ENCODE assay signal across 9 cellular contexts in the genomic region with DNA sequence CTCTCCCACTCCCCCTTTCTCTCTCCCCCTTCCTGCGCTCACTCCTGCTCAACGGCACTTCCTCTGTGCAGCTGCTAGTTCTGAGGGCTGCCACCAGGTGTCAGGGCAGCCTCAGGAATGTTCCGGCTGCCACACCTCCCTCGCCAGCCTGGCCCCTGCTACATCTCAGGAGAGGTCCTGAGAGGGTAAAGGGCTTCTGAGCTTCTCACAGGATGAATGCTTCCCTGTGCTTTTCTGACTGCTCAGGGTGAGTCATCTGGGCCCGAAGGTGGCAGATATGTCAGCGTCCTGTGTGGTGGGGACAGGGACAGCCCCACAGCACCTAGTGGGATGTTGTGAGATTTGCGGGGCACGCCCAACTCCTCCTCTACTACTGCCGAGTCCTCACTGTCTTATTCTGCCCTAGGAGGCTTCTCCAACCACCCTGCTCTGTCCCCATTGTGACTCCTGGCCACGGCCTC. TPM values are rescaled to one million over a fixed set of nuclear protein-coding genes. Genes with fewer than 3 reads are reported as not detected.
DNase-seq lines count a peak whose midpoint lies in the region; ATAC-seq and TF ChIP-seq lines count a peak whose summit lies in the region.
"Had no signal": no experiment of that assay in that cellular context is flagged by ENCODE, and none has a peak within 500 bp of the region (broad histone marks: within the 10 kb centered on the region; RNA-seq: fewer than 3 reads in every experiment).

No MANE protein-coding gene starts in this region.

- H3K9me3 ChIP-seq in HEK293 (ENCODE audit: control insufficient read depth, insufficient read depth, low read depth, low read length) (no peaks in the 10 kb centered on the region), MG63 (no peaks in the 10 kb centered on the region), SK-N-SH (no peaks in the 10 kb centered on the region)

- H3K4me1 ChIP-seq in HEK293 (ENCODE audit: control insufficient read depth, insufficient read depth, low read length) (no peaks in the 10 kb centered on the region), SK-N-SH (ENCODE audit: control insufficient read depth in 1 of 2, insufficient read depth in 2 of 2, low read depth in 1 of 2, low read length in 1 of 2) (no peaks in the 10 kb centered on the region; a peak in 1 of 4 replicates)

- intact Hi-C loops in activated naive CD4-positive, alpha-beta T cell treated with anti-CD3 and anti-CD28 coated beads for 36 hours (cut with micrococcal nuclease): loop anchor here (1.0 to 10.0 kb wide), 13 partner anchors 49 to 1111 kb away; a partner anchor contains a TSS
- intact Hi-C loops in Right ventricle myocardium superior (cut with DNase I): no loop called here

- peaks cover 9% of the 10 kb centered on the region for H3K36me3 Mint-ChIP-seq in activated naive CD4-positive, alpha-beta T cell treated with anti-CD3 and anti-CD28 coated beads for 36 hours (ENCODE audit: low read depth)

- no peaks in the 10 kb centered on the region for H4K20me1 ChIP-seq in SK-N-SH (ENCODE audit: insufficient read depth)

- no peaks in the 10 kb centered on the region for H3K9me3 Mint-ChIP-seq in activated naive CD4-positive, alpha-beta T cell treated with anti-CD3 and anti-CD28 coated beads for 36 hours

- no peak for TF ChIP-seq EP300 in SK-N-SH (IDR thresholded peaks at IDR 0.05; ENCODE audit: borderline replicate concordance in 1 of 2, low read depth in 1 of 2, low read length in 1 of 2)

- H3K4me3 ChIP-seq in HEK293 (ENCODE audit: low read depth, low read length) (no peak overlapping the region), MG63 (no peak overlapping the region), SK-N-SH (ENCODE audit: low read depth in 2 of 2, low read length in 1 of 2) (no peak overlapping the region; a peak in 1 of 4 replicates)

- CTCF ChIA-PET in HEK293 (lab: Yijun Ruan, JAX) (interaction anchor here (0.6 to 2.4 kb wide), 8 partner anchors 201 to 1195 kb away, joined by 3 to 24 read pairs (median 4); no protein-coding TSS in a partner anchor), SK-N-SH (lab: Yijun Ruan, JAX) (interaction anchor here (0.5 to 5.0 kb wide), 25 partner anchors 10 to 680 kb away, joined by 3 to 65 read pairs (median 5); a partner anchor contains a TSS)
- CTCF ChIA-PET in activated naive CD4-positive, alpha-beta T cell treated with anti-CD3 and anti-CD28 coated beads for 36 hours (lab: Charles Lee): interaction anchor here (0.5 to 2.3 kb wide), 12 partner anchors 10 to 798 kb away, joined by 3 to 13 read pairs (median 4); a partner anchor contains a TSS

- peak; percentile 89 for ATAC-seq in Right ventricle myocardium superior (ENCODE audit: poor library complexity)

- peaks cover 22% of the 10 kb centered on the region for H3K4me1 Mint-ChIP-seq in activated naive CD4-positive, alpha-beta T cell treated with anti-CD3 and anti-CD28 coated beads for 36 hours (ENCODE audit: low read depth)

- peak; percentile 97 for TF ChIP-seq RAD21 in SK-N-SH (IDR thresholded peaks at IDR 0.05; ENCODE audit: low read length)

- no peak overlapping the region for H3K27ac Mint-ChIP-seq in activated naive CD4-positive, alpha-beta T cell treated with anti-CD3 and anti-CD28 coated beads for 36 hours

- no peak overlapping the region for H3K4me2 ChIP-seq in SK-N-SH

- H2AFZ ChIP-seq in SK-N-SH (ENCODE audit: low read depth): no peak overlapping the region

- no peaks in the 10 kb centered on the region for H3K27me3 ChIP-seq in MG63
- no peaks in the 10 kb centered on the region for H3K27me3 ChIP-seq in SK-N-SH (ENCODE audit: insufficient read depth)

- TF ChIP-seq CTCF in GM12874 (IDR thresholded peaks at IDR 0.05; ENCODE audit: insufficient read depth, low read depth, low read length) (peak; percentile 87), HEK293 (tag by site-specific recombination; IDR thresholded peaks at IDR 0.05) (peak; percentile 95), SK-N-SH (IDR thresholded peaks at IDR 0.05) (peak; percentile 87)

- H3K4me3 Mint-ChIP-seq in activated naive CD4-positive, alpha-beta T cell treated with anti-CD3 and anti-CD28 coated beads for 36 hours: no peak overlapping the region

- no peaks in the 10 kb centered on the region for H3K79me2 ChIP-seq in SK-N-SH (ENCODE audit: insufficient read depth)

- H3K27ac ChIP-seq in HEK293 (ENCODE audit: extremely low read depth, low read depth, low read length) (no peak overlapping the region), SK-N-SH (ENCODE audit: low read depth in 2 of 2, low read length in 1 of 2) (no peak overlapping the region)

- no peaks in the 10 kb centered on the region for H3K27me3 Mint-ChIP-seq in activated naive CD4-positive, alpha-beta T cell treated with anti-CD3 and anti-CD28 coated beads for 36 hours (ENCODE audit: low read depth)

- no peak overlapping the region for H3K9ac ChIP-seq in SK-N-SH

- WGBS in SK-N-SH (ENCODE audit: low lambda C conversion rate): 46% methylated on average over 9 of the region's 10 CpGs

- POLR2A ChIA-PET in HEK293 (lab: Yijun Ruan, JAX) (no interaction called here), SK-N-SH (lab: Yijun Ruan, JAX) (no interaction called here)

- H3K9me2 ChIP-seq in SK-N-SH: no peaks in the 10 kb centered on the region

- peaks cover 3% of the 10 kb centered on the region for H3F3A ChIP-seq in SK-N-SH (replicated peaks; ENCODE audit: insufficient read depth)

- peaks cover 0 to 20% of the 10 kb centered on the region in 2 experiments; a peak in 1 of 3 replicates for H3K36me3 ChIP-seq in HEK293 (ENCODE audit: control insufficient read depth in 2 of 2, insufficient read depth in 1 of 2, low read length in 2 of 2)
- peaks cover 8% of the 10 kb centered on the region for H3K36me3 ChIP-seq in MG63
- peaks cover 5 to 15% of the 10 kb centered on the region in 2 experiments for H3K36me3 ChIP-seq in SK-N-SH (replicated peaks in 1 of 2; ENCODE audit: control insufficient read depth in 1 of 2, insufficient read depth in 2 of 2, low read length in 1 of 2)

- DNase-seq in MG63: peak; percentile 53
- peak; percentile 92 for DNase-seq in SK-N-SH
- DNase-seq in activated naive CD4-positive, alpha-beta T cell treated with anti-CD3 and anti-CD28 coated beads for 36 hours: peak; percentile 93
- peak; percentile 67 for DNase-seq in Right ventricle myocardium superior
- DNase-seq in retina: peak; percentile 81
- DNase-seq in mesenteric fat pad (ENCODE audit: low spot score): no peak

TF ChIP-seq in HEK293, 187 proteins besides CTCF, POLR2A, EP300 and RAD21 (continues in another document):
- TF ChIP-seq ZNF292 (tag by site-specific recombination; IDR thresholded peaks at IDR 0.05; ENCODE audit: borderline replicate concordance, low read depth) (no peak), ZNF426 (tag by site-specific recombination; IDR thresholded peaks at IDR 0.05) (no peak), TRIM28 (IDR thresholded peaks at IDR 0.05; ENCODE audit: borderline replicate concordance, low read length) (no peak), GLIS2 (tag by site-specific recombination; IDR thresholded peaks at IDR 0.05) (no peak), KLF8 (tag by site-specific recombination; IDR thresholded peaks at IDR 0.05) (0 out of 2 replicates have a peak, but pooled peaks have one; percentile 24), ZNF121 (tag by site-specific recombination; IDR thresholded peaks at IDR 0.05) (no peak), ZNF2 (tag by site-specific recombination; IDR thresholded peaks at IDR 0.05) (0 out of 2 replicates have a peak, but pooled peaks have one; percentile 38), ZNF560 (tag by site-specific recombination; IDR thresholded peaks at IDR 0.05; ENCODE audit: borderline replicate concordance) (no peak), ZXDB (tag by site-specific recombination; IDR thresholded peaks at IDR 0.05) (peak; percentile 36; the same call in 1 of the 2 replicates), SP2 (tag by site-specific recombination; IDR thresholded peaks at IDR 0.05) (no peak), PRDM1 (tag by site-specific recombination; IDR thresholded peaks at IDR 0.05) (0 out of 2 replicates have a peak, but pooled peaks have one; percentile 30), ZNF335 (tag by site-specific recombination; conservative IDR thresholded peaks at IDR 0.05) (no peak)

TF ChIP-seq in SK-N-SH, 30 proteins besides CTCF, POLR2A, EP300 and RAD21:
- peak; percentile 82 for TF ChIP-seq SMC3 (IDR thresholded peaks at IDR 0.05; ENCODE audit: low read depth, low read length)
- no peak for TF ChIP-seq FOXJ3 (CRISPR knock-in tag; IDR thresholded peaks at IDR 0.05)

RNA-seq across cellular contexts. Expression of a gene that starts 49.0 kb away (rescaled TPM):
- total RNA-seq in MG63 (2014; rRNA removed; shearing (Covaris generic); ENCODE audit: low replicate concordance): 91.0 and 97.0 TPM in 2 replicates
- 78.9 and 105 TPM in 2 replicates for polyA plus RNA-seq in SK-N-SH (2012; rRNA removed)
- polyA plus RNA-seq in SK-N-SH (2012; cell fraction: cytosol; rRNA removed): 82.9 and 136 TPM in 2 replicates
- polyA plus RNA-seq in SK-N-SH (2012; cell fraction: nucleus; rRNA removed): 46.4 and 49.5 TPM in 2 replicates
- 10 to 100 TPM; 43.4 to 43.9 TPM for total RNA-seq in activated naive CD4-positive, alpha-beta T cell treated with anti-CD3 and anti-CD28 coated beads for 36 hours
- total RNA-seq in Right ventricle myocardium superior (31.0 TPM), mesenteric fat pad (68.2 TPM)

RNA-seq across cellular contexts. Expression of a gene that starts 55.2 kb away (rescaled TPM):
- total RNA-seq in MG63 (2014; rRNA removed; shearing (Covaris generic); ENCODE audit: low replicate concordance): 0.33 TPM in 1 of 2 replicates, not detected in the other
- polyA plus RNA-seq in SK-N-SH (2012; rRNA removed): 0.03 TPM in 1 of 2 replicates, not detected in the other
- under 0.01 TPM in 1 of 2 replicates, not detected in the other for polyA plus RNA-seq in SK-N-SH (2012; cell fraction: cytosol; rRNA removed)
- 0.07 and 0.18 TPM in 2 replicates for polyA plus RNA-seq in SK-N-SH (2012; cell fraction: nucleus; rRNA removed)
- total RNA-seq in activated naive CD4-positive, alpha-beta T cell treated with anti-CD3 and anti-CD28 coated beads for 36 hours: under 1 TPM; 0.40 to 0.45 TPM
- total RNA-seq in Right ventricle myocardium superior (not detected), mesenteric fat pad (0.16 TPM)
- polyA plus RNA-seq: thymus had no signal
